18 cellular contexts compared by ENCODE assay signal in genomic region chr9:128642675-128643074, GRCh38. TPM values are rescaled to one million over a fixed set of nuclear protein-coding genes. Genes with fewer than 3 reads are reported as not detected.
DNase-seq lines count a peak whose midpoint lies in the region; ATAC-seq, FAIRE-seq and TF ChIP-seq lines count a peak whose summit lies in the region.
"Had no signal": no experiment of that assay in that cellular context is flagged by ENCODE, and none has a peak within 500 bp of the region (broad histone marks: within the 10 kb centered on the region; RNA-seq: fewer than 3 reads in every experiment).

No MANE protein-coding gene starts in this region.

- H3K4me3 ChIP-seq in A549 (no peak overlapping the region), MG63 (no peak overlapping the region)
- H3K4me3 ChIP-seq: esophagus squamous epithelium, HAP-1, smooth muscle cell had no signal

- no peaks in the 10 kb centered on the region for H3K27me3 ChIP-seq in MG63
- H3K27me3 ChIP-seq: esophagus squamous epithelium had no signal

- peaks cover 23% of the 10 kb centered on the region for H3K36me3 Mint-ChIP-seq in activated B cell treated with CpG ODN at 0.5 μM for 24 hours (ENCODE audit: low read depth)
- peaks cover 12% of the 10 kb centered on the region for H3K36me3 Mint-ChIP-seq in mesothelial cell of epicardium

- H3K27me3 Mint-ChIP-seq in activated B cell treated with CpG ODN at 0.5 μM for 24 hours (no peaks in the 10 kb centered on the region), mesothelial cell of epicardium (ENCODE audit: low read depth) (no peaks in the 10 kb centered on the region)
- H3K27me3 Mint-ChIP-seq: activated CD8-positive, alpha-beta memory T cell treated with anti-CD3 and anti-CD28 coated beads, Interleukin-2, amount 10 ng/mL, durations not matched to agents 7 days and 5 days had no signal

- peaks cover 23% of the 10 kb centered on the region for H3K4me1 Mint-ChIP-seq in activated B cell treated with CpG ODN at 0.5 μM for 24 hours
- H3K4me1 Mint-ChIP-seq in mesothelial cell of epicardium = no peaks in the 10 kb centered on the region

- POLR2A ChIA-PET in A549 (lab: Yijun Ruan, JAX) (no interaction called here), activated B cell treated with CpG ODN at 0.5 μM for 24 hours (lab: Charles Lee) (interaction anchor here (0.9 to 2.1 kb wide), 4 partner anchors 15 to 51 kb away, joined by 5 to 17 read pairs (median 8); partner anchors contain the start of genes DYNC2I2 and SET)

- peaks cover 18% of the 10 kb centered on the region for H3K4me1 ChIP-seq in A549
- H3K4me1 ChIP-seq: HAP-1 had no signal

- TF ChIP-seq POLR2A in A549 (IDR thresholded peaks at IDR 0.05; ENCODE audit: low read length) = no peak
- no peak for TF ChIP-seq POLR2A in GM12892 (IDR thresholded peaks at IDR 0.05; ENCODE audit: low read depth, low read length)

- FAIRE-seq in A549 (lab: Jason Lieb, UNC) (no peak), GM12892 (lab: Jason Lieb, UNC) (no peak)

- TF ChIP-seq CTCF in A549 (IDR thresholded peaks at IDR 0.05) (no peak), activated B cell treated with CpG ODN at 0.5 μM for 24 hours (IDR thresholded peaks at IDR 0.05) (no peak), mesothelial cell of epicardium (IDR thresholded peaks at IDR 0.05; ENCODE audit: unreplicated experiment) (no peak)

- H3K4me3 Mint-ChIP-seq in activated B cell treated with CpG ODN at 0.5 μM for 24 hours (no peak overlapping the region), mesothelial cell of epicardium (no peak overlapping the region)
- H3K4me3 Mint-ChIP-seq: activated CD8-positive, alpha-beta memory T cell treated with anti-CD3 and anti-CD28 coated beads, Interleukin-2, amount 10 ng/mL, durations not matched to agents 7 days and 5 days had no signal

- WGBS in A549 (ENCODE audit: missing lambda C conversion rate) = 76% methylated on average over 8 of the region's 8 CpGs

- no peaks in the 10 kb centered on the region for H3K9me3 Mint-ChIP-seq in activated B cell treated with CpG ODN at 0.5 μM for 24 hours
- H3K9me3 Mint-ChIP-seq in mesothelial cell of epicardium = no peaks in the 10 kb centered on the region

- H3K27ac Mint-ChIP-seq in activated B cell treated with CpG ODN at 0.5 μM for 24 hours (peak overlapping the region; percentile 84), mesothelial cell of epicardium (peak overlapping the region; percentile 21)

- no peak for TF ChIP-seq RAD21 in A549 (conservative IDR thresholded peaks at IDR 0.05 in 1 of 2, IDR thresholded peaks at IDR 0.05 in 1 of 2)

- CTCF ChIA-PET in A549 (lab: Yijun Ruan, JAX) = interaction anchor here (0.6 to 1.2 kb wide), 2 partner anchors 175 to 327 kb away, joined by 3 to 6 read pairs; partner anchors contain the start of gene ENDOG
- CTCF ChIA-PET in activated B cell treated with CpG ODN at 0.5 μM for 24 hours (lab: Charles Lee) = no interaction called here

- ATAC-seq in A549 (peak in 1 of 2 experiments; percentile 30; a peak in 2 of 6 replicates), activated B cell treated with CpG ODN at 0.5 μM for 24 hours (ENCODE audit: low read depth) (no peak), GM18907 (IDR thresholded peaks at IDR 0.05; ENCODE audit: unreplicated experiment) (no peak)
- ATAC-seq: activated CD8-positive, alpha-beta memory T cell treated with anti-CD3 and anti-CD28 coated beads, Interleukin-2, amount 10 ng/mL, durations not matched to agents 7 days and 5 days had no signal

- H3K36me3 ChIP-seq in MG63 = peaks cover 15% of the 10 kb centered on the region

- no peak for DNase-seq in A549 (ENCODE audit: low read depth in 1 of 2, low spot score in 1 of 2)
- DNase-seq in GM12892 (ENCODE audit: insufficient read length) = peak; percentile 13
- no peak for DNase-seq in activated B cell treated with CpG ODN at 0.5 μM for 24 hours
- DNase-seq in mesothelial cell of epicardium (ENCODE audit: low spot score in 2 of 2, unreplicated experiment in 2 of 2) = no peak
- DNase-seq in MG63 = no peak
- no peak for DNase-seq in head of caudate nucleus
- DNase-seq in caudate nucleus (lab: John Stamatoyannopoulos, UW) = no peak
- DNase-seq: activated CD4-positive, alpha-beta T cell treated with anti-CD3 and anti-CD28 coated beads for 48 hours; activated CD8-positive, alpha-beta memory T cell treated with anti-CD3 and anti-CD28 coated beads, Interleukin-2, amount 10 ng/mL, durations not matched to agents 7 days and 5 days; activated effector memory CD4-positive, alpha-beta T cell treated with Interleukin-2 at 50 U/mL for 16 hours; esophagus squamous epithelium; midbrain; NCI-H1694; NCI-H226; stimulated activated CD4-positive, alpha-beta T cell treated with anti-CD3 and anti-CD28 coated beads, Interleukin-4, amount 100 ng/mL, for 4 hours had no signal

- intact Hi-C loops in activated B cell treated with CpG ODN at 0.5 μM for 24 hours (cut with micrococcal nuclease) (loop anchor here (1.0 kb wide), 2 partner anchors 14 to 42 kb away; partner anchors contain the start of gene DYNC2I2), head of caudate nucleus (cut with DNase I) (no loop called here)

- no peak overlapping the region for H3K4me2 ChIP-seq in A549
- H3K4me2 ChIP-seq: smooth muscle cell had no signal

- H3K9me3 ChIP-seq in A549 (no peaks in the 10 kb centered on the region), MG63 (no peaks in the 10 kb centered on the region)
- H3K9me3 ChIP-seq: esophagus squamous epithelium, HAP-1 had no signal

- H3K27ac ChIP-seq in A549 = peak overlapping the region; percentile 16 to 45; a peak in 3 of 6 replicates
- no peak overlapping the region for H3K27ac ChIP-seq in caudate nucleus (ENCODE audit: low read depth, low read length)
- H3K27ac ChIP-seq: esophagus squamous epithelium had no signal

- TF ChIP-seq EP300 in A549 (IDR thresholded peaks at IDR 0.05) = no peak

TF ChIP-seq in A549, 52 proteins besides CTCF, POLR2A, EP300 and RAD21 (continues in another document):
- TF ChIP-seq GATA3 (IDR thresholded peaks at IDR 0.05; ENCODE audit: borderline replicate concordance) (no peak), BCL3 (IDR thresholded peaks at IDR 0.05) (no peak), HOXA7 (CRISPR knock-in tag; IDR thresholded peaks at IDR 0.05) (no peak), EHMT2 (IDR thresholded peaks at IDR 0.05; ENCODE audit: low read depth) (no peak), HOXB5 (CRISPR knock-in tag; IDR thresholded peaks at IDR 0.05) (no peak), MAX (IDR thresholded peaks at IDR 0.05) (no peak), ESRRA (IDR thresholded peaks at IDR 0.05; ENCODE audit: borderline replicate concordance, low read length) (no peak), HDAC2 (IDR thresholded peaks at IDR 0.05) (no peak), NPAS2 (CRISPR knock-in tag; IDR thresholded peaks at IDR 0.05; ENCODE audit: borderline replicate concordance) (no peak)

RNA-seq across cellular contexts. Expression of gene DYNC2I2, which starts 14.0 kb away (rescaled TPM):
- 57.3 and 62.8 TPM in 2 replicates for polyA plus RNA-seq in A549 (2011; rRNA removed)
- 184 and 236 TPM in 2 replicates for polyA plus RNA-seq in A549 (2012; cell fraction: cytosol; rRNA removed)
- 313 and 398 TPM in 2 replicates for polyA plus RNA-seq in A549 (2012; cell fraction: nucleus; rRNA removed)
- 113 to 117 TPM (median 114 TPM) in 3 replicates for polyA plus RNA-seq in A549 (2017; fragmentation: RNase III; extraction: RNeasy Plus Mini Kit Qiagen cat#74134 plus additional on column Dnase treatment)
- 47.5 and 81.7 TPM in 2 replicates for polyA minus RNA-seq in A549 (2011; rRNA and poly(A)+ RNA removed)
- 19.2 TPM for polyA plus RNA-seq in GM12892 (2012; ENCODE audit: missing spikeins)
- total RNA-seq in activated B cell treated with CpG ODN at 0.5 μM for 24 hours = 58.0 and 60.2 TPM in 2 replicates
- 35.2 to 38.3 TPM (median 37.2 TPM) in 3 replicates for total RNA-seq in mesothelial cell of epicardium
- 117 and 122 TPM in 2 replicates for total RNA-seq in MG63 (2014; rRNA removed; shearing (Covaris generic); ENCODE audit: low replicate concordance)

RNA-seq across cellular contexts. Expression of gene SET, which starts 46.3 kb away (rescaled TPM):
- polyA plus RNA-seq in A549 (2011; rRNA removed) (293 and 518 TPM in 2 replicates), A549 (2017; fragmentation: RNase III; extraction: RNeasy Plus Mini Kit Qiagen cat#74134 plus additional on column Dnase treatment) (538 to 546 TPM (median 544 TPM) in 3 replicates)
- 78.7 and 85.2 TPM in 2 replicates for polyA plus RNA-seq in A549 (2012; cell fraction: cytosol; rRNA removed)
- 34.6 and 48.0 TPM in 2 replicates for polyA plus RNA-seq in A549 (2012; cell fraction: nucleus; rRNA removed)
- polyA minus RNA-seq in A549 (2011; rRNA and poly(A)+ RNA removed) = 108 TPM in 2 replicates
- 546 TPM for polyA plus RNA-seq in GM12892 (2012; ENCODE audit: missing spikeins)
- total RNA-seq in activated B cell treated with CpG ODN at 0.5 μM for 24 hours (762 and 801 TPM in 2 replicates), mesothelial cell of epicardium (443 to 471 TPM (median 467 TPM) in 3 replicates)
- 782 and 1,015 TPM in 2 replicates for total RNA-seq in MG63 (2014; rRNA removed; shearing (Covaris generic); ENCODE audit: low replicate concordance)

RNA-seq across cellular contexts. Expression of gene PKN3, which starts 59.6 kb away (rescaled TPM):
- polyA plus RNA-seq in A549 (2011; rRNA removed) = 7.6 and 9.0 TPM in 2 replicates
- 22.0 and 24.5 TPM in 2 replicates for polyA plus RNA-seq in A549 (2012; cell fraction: cytosol; rRNA removed)
- polyA plus RNA-seq in A549 (2012; cell fraction: nucleus; rRNA removed) = 81.5 and 93.7 TPM in 2 replicates
- polyA plus RNA-seq in A549 (2017; fragmentation: RNase III; extraction: RNeasy Plus Mini Kit Qiagen cat#74134 plus additional on column Dnase treatment) = 14.1 to 16.7 TPM (median 16.3 TPM) in 3 replicates
- 6.4 and 12.6 TPM in 2 replicates for polyA minus RNA-seq in A549 (2011; rRNA and poly(A)+ RNA removed)
- polyA plus RNA-seq in GM12892 (2012; ENCODE audit: missing spikeins) = 4.9 TPM
- 16.9 and 17.4 TPM in 2 replicates for total RNA-seq in activated B cell treated with CpG ODN at 0.5 μM for 24 hours
- 5.2 to 6.6 TPM (median 5.9 TPM) in 3 replicates for total RNA-seq in mesothelial cell of epicardium
- total RNA-seq in MG63 (2014; rRNA removed; shearing (Covaris generic); ENCODE audit: low replicate concordance) = 10.2 and 10.5 TPM in 2 replicates
